Comparison of ENCODE assay signal across 11 cellular contexts in the genomic region with DNA sequence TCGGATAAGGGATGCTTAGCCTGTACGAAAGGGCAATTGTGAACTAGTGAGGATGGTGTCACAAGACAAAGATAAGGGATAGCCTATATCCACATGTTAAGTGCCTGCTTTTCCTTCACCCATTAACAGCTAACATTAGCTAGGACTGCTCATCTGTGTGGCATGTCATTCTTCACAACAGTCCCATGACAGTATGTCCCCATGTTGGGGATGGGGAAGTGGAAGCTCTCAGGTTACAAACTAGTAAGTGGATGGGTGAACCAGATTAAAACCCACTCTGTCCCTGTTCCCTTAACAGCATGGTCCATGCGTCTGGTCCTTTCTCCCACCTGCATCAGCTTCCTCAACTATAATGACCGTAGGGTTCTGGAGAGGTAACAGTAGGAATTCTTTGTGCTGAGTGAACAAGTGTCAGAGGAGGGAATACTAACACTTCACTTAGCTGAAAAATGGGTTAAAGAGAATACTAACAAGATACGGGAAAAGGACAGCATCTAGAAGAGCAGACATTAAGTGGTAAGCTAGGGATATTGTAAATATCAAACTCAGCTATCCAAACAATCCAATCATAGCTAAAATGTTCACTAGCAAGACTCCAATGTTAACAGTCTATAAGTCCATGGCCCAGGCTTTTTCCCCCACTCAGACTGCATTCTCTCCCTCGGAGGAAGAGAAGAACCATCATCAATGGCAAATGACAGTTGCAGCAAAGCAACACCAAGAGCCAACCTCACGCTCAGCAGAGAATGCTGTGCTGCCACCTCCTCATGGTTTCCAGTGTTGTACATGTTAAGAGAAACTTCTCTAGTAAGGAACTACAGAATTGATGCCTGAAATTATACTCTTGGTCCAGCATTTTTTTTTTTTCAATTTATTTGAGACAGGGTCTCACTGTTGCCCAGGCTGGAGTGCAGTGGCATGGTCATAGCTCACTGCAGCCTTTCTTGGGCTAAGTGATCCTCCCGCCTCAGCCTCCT. TPM values are rescaled to one million over a fixed set of nuclear protein-coding genes. Genes with fewer than 3 reads are reported as not detected.
DNase-seq lines count a peak whose midpoint lies in the region; ATAC-seq lines count a peak whose summit lies in the region.
"Had no signal": no experiment of that assay in that cellular context is flagged by ENCODE, and none has a peak within 500 bp of the region (broad histone marks: within the 10 kb centered on the region; RNA-seq: fewer than 3 reads in every experiment).

No MANE protein-coding gene starts in this region.

- no peaks in the 10 kb centered on the region for H3K9me3 Mint-ChIP-seq in activated naive CD4-positive, alpha-beta T cell treated with anti-CD3 and anti-CD28 coated beads, Interleukin-2, amount 10 ng/mL, durations not matched to agents 7 days and 5 days
- H3K9me3 Mint-ChIP-seq in activated naive CD4-positive, alpha-beta T cell treated with anti-CD3 and anti-CD28 coated beads for 36 hours, result no peaks in the 10 kb centered on the region
- H3K9me3 Mint-ChIP-seq in activated naive CD8-positive, alpha-beta T cell treated with anti-CD3 and anti-CD28 coated beads for 36 hours, result no peaks in the 10 kb centered on the region
- H3K9me3 Mint-ChIP-seq: activated naive CD4-positive, alpha-beta T cell treated with anti-CD3 and anti-CD28 coated beads, Interleukin-2, amount 50 U/mL, for 72 hours had no signal

- H3K9ac ChIP-seq in skeletal muscle tissue (ENCODE audit: low read depth in 1 of 3, low read length in 3 of 3), result peak overlapping the region in 1 of 3 donors; percentile 41

- H3K36me3 Mint-ChIP-seq in activated naive CD4-positive, alpha-beta T cell treated with anti-CD3 and anti-CD28 coated beads, Interleukin-2, amount 10 ng/mL, durations not matched to agents 7 days and 5 days, result peaks cover 38% of the 10 kb centered on the region
- peaks cover 38% of the 10 kb centered on the region for H3K36me3 Mint-ChIP-seq in activated naive CD4-positive, alpha-beta T cell treated with anti-CD3 and anti-CD28 coated beads for 36 hours (ENCODE audit: low read depth)
- H3K36me3 Mint-ChIP-seq in activated naive CD8-positive, alpha-beta T cell treated with anti-CD3 and anti-CD28 coated beads for 36 hours, result peaks cover 42% of the 10 kb centered on the region

- no peak overlapping the region for H3K4me3 Mint-ChIP-seq in activated naive CD4-positive, alpha-beta T cell treated with anti-CD3 and anti-CD28 coated beads, Interleukin-2, amount 10 ng/mL, durations not matched to agents 7 days and 5 days
- no peak overlapping the region for H3K4me3 Mint-ChIP-seq in activated naive CD4-positive, alpha-beta T cell treated with anti-CD3 and anti-CD28 coated beads for 36 hours
- H3K4me3 Mint-ChIP-seq in activated naive CD8-positive, alpha-beta T cell treated with anti-CD3 and anti-CD28 coated beads for 36 hours, result no peak overlapping the region

- no peaks in the 10 kb centered on the region for H3K27me3 ChIP-seq in skeletal muscle tissue (ENCODE audit: control insufficient read depth in 3 of 3, insufficient read depth in 3 of 3, low read length in 3 of 3)

- H3K27ac ChIP-seq in skeletal muscle tissue (ENCODE audit: low read depth, low read length), result peak overlapping the region; percentile 82

- CTCF ChIA-PET in activated naive CD4-positive, alpha-beta T cell treated with anti-CD3 and anti-CD28 coated beads, Interleukin-2, amount 10 ng/mL, durations not matched to agents 7 days and 5 days (lab: Charles Lee), result interaction anchor here (1.2 kb wide), 1 partner anchor 9 kb away, joined by 4 read pairs; no protein-coding TSS in a partner anchor
- CTCF ChIA-PET in activated naive CD4-positive, alpha-beta T cell treated with anti-CD3 and anti-CD28 coated beads for 36 hours (lab: Charles Lee), result interaction anchor here (0.6 to 1.4 kb wide), 4 partner anchors 9 to 423 kb away, joined by 3 to 4 read pairs (median 3); no protein-coding TSS in a partner anchor

- peaks cover 30 to 53% (median 36%) of the 10 kb centered on the region in 3 donors for H3K4me1 ChIP-seq in skeletal muscle tissue (ENCODE audit: control insufficient read depth in 3 of 3, insufficient read depth in 3 of 3, low read length in 3 of 3)

- no peaks in the 10 kb centered on the region for H3K27me3 Mint-ChIP-seq in activated naive CD4-positive, alpha-beta T cell treated with anti-CD3 and anti-CD28 coated beads, Interleukin-2, amount 10 ng/mL, durations not matched to agents 7 days and 5 days
- no peaks in the 10 kb centered on the region for H3K27me3 Mint-ChIP-seq in activated naive CD4-positive, alpha-beta T cell treated with anti-CD3 and anti-CD28 coated beads for 36 hours (ENCODE audit: low read depth)
- H3K27me3 Mint-ChIP-seq in activated naive CD8-positive, alpha-beta T cell treated with anti-CD3 and anti-CD28 coated beads for 36 hours, result no peaks in the 10 kb centered on the region

- no peaks in the 10 kb centered on the region for H3K9me3 ChIP-seq in skeletal muscle tissue (ENCODE audit: control insufficient read depth in 3 of 3, low read length in 3 of 3)

- H3K4me1 Mint-ChIP-seq in activated naive CD4-positive, alpha-beta T cell treated with anti-CD3 and anti-CD28 coated beads, Interleukin-2, amount 10 ng/mL, durations not matched to agents 7 days and 5 days, result peaks cover 36% of the 10 kb centered on the region
- H3K4me1 Mint-ChIP-seq in activated naive CD4-positive, alpha-beta T cell treated with anti-CD3 and anti-CD28 coated beads for 36 hours (ENCODE audit: low read depth), result peaks cover 38% of the 10 kb centered on the region
- H3K4me1 Mint-ChIP-seq in activated naive CD8-positive, alpha-beta T cell treated with anti-CD3 and anti-CD28 coated beads for 36 hours, result peaks cover 35% of the 10 kb centered on the region

- no peak for DNase-seq in activated naive CD4-positive, alpha-beta T cell treated with anti-CD3 and anti-CD28 coated beads, Interleukin-2, amount 10 ng/mL, durations not matched to agents 7 days and 5 days
- no peak for DNase-seq in activated naive CD4-positive, alpha-beta T cell treated with anti-CD3 and anti-CD28 coated beads for 36 hours
- DNase-seq in NAMALWA (ENCODE audit: low spot score), result peak; percentile 59
- DNase-seq in activated naive CD8-positive, alpha-beta T cell treated with anti-CD3 and anti-CD28 coated beads for 36 hours, result no peak
- DNase-seq in NCI-H146 treated with DMSO at 0.1 percent for 48 hours (lab: John Stamatoyannopoulos, UW; ENCODE audit: unreplicated experiment), result no peak
- DNase-seq: effector CD8-positive, alpha-beta T cell; nucleus accumbens had no signal

- intact Hi-C loops in activated naive CD4-positive, alpha-beta T cell treated with anti-CD3 and anti-CD28 coated beads for 36 hours (cut with micrococcal nuclease), result no loop called here

- H3K4me3 ChIP-seq in skeletal muscle tissue (ENCODE audit: low read length in 3 of 3), result no peak overlapping the region

- ATAC-seq in HG03439 (IDR thresholded peaks at IDR 0.05; ENCODE audit: unreplicated experiment) (no peak), GM21723 (IDR thresholded peaks at IDR 0.05; ENCODE audit: unreplicated experiment) (no peak)
- ATAC-seq: activated naive CD4-positive, alpha-beta T cell treated with anti-CD3 and anti-CD28 coated beads, Interleukin-2, amount 50 U/mL, for 72 hours had no signal

- peaks cover 18 to 21% (median 20%) of the 10 kb centered on the region in 3 donors for H3K36me3 ChIP-seq in skeletal muscle tissue (ENCODE audit: control insufficient read depth in 3 of 3, insufficient read depth in 3 of 3, low read length in 3 of 3)

- peak overlapping the region; percentile 1 for H3K27ac Mint-ChIP-seq in activated naive CD4-positive, alpha-beta T cell treated with anti-CD3 and anti-CD28 coated beads, Interleukin-2, amount 10 ng/mL, durations not matched to agents 7 days and 5 days
- no peak overlapping the region for H3K27ac Mint-ChIP-seq in activated naive CD4-positive, alpha-beta T cell treated with anti-CD3 and anti-CD28 coated beads for 36 hours
- peak overlapping the region; percentile 32 for H3K27ac Mint-ChIP-seq in activated naive CD8-positive, alpha-beta T cell treated with anti-CD3 and anti-CD28 coated beads for 36 hours

RNA-seq across cellular contexts. Expression of a gene that starts 5.0 kb away (rescaled TPM):
- total RNA-seq in activated naive CD4-positive, alpha-beta T cell treated with anti-CD3 and anti-CD28 coated beads for 36 hours, result 1,000 to 10,000 TPM; 2,674 to 2,950 TPM
- total RNA-seq in activated naive CD8-positive, alpha-beta T cell treated with anti-CD3 and anti-CD28 coated beads for 36 hours, result 1,000 to 10,000 TPM; 2,276 to 2,343 TPM
- total RNA-seq in skeletal muscle tissue, result 119 TPM

RNA-seq across cellular contexts. Expression of a gene that starts 43.4 kb away (rescaled TPM):
- 10 to 100 TPM; 68.8 to 73.1 TPM for total RNA-seq in activated naive CD4-positive, alpha-beta T cell treated with anti-CD3 and anti-CD28 coated beads for 36 hours
- 10 to 100 TPM; 57.3 to 63.5 TPM for total RNA-seq in activated naive CD8-positive, alpha-beta T cell treated with anti-CD3 and anti-CD28 coated beads for 36 hours
- total RNA-seq in skeletal muscle tissue, result 13.0 TPM

Comparison
In these comparisons a context has a peak if more than half of its experiments do, and no peak if none do; other contexts are left out.
1. RNA of a gene that starts 5.0 kb away (total RNA-seq): 2,674 to 2,950 TPM in activated naive CD4-positive, alpha-beta T cell treated with anti-CD3 and anti-CD28 coated beads for 36 hours and 2,276 to 2,343 TPM in activated naive CD8-positive, alpha-beta T cell treated with anti-CD3 and anti-CD28 coated beads for 36 hours; 119 TPM in skeletal muscle tissue (single experiment); every median in the first group is over 10 times any median in the second.